Comparison of ENCODE assay signal across 9 cellular contexts in the genomic region with DNA sequence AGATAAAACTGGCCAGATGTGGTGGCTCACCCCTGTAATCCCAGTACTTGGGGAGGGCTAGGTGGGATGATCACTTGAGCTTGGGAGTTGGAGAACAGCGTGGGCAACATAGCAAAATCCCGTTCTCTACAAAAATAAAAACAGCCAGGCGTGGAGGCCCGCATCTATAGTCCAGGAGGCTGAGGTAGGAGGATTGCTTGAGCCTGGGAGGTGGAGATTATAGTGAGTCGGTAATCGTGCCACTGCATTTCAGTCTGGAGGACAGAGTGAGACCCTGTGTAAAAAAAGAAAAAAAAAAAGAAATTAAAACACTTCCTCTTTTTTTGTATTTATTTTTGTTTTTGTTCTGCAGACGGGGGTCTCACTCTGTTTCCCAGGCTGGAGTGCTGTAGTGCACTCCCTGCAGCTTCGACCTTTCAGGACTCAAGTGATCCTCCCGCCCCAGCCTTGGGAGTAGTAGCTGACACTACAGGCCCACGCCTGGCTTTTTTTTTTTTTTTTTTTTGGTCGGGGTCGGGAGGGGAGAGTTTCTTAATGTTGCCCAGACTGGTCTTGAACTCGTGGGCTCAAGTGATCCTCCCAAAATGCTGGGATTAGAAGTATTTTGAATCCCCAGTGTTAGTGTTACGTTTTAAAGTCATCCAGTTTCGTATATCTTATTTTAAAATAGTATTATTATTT. TPM values are rescaled to one million over a fixed set of nuclear protein-coding genes. Genes with fewer than 3 reads are reported as not detected.
DNase-seq lines count a peak whose midpoint lies in the region; ATAC-seq and TF ChIP-seq lines count a peak whose summit lies in the region.
"Had no signal": no experiment of that assay in that cellular context is flagged by ENCODE, and none has a peak within 500 bp of the region (broad histone marks: within the 10 kb centered on the region; RNA-seq: fewer than 3 reads in every experiment).

No MANE protein-coding gene starts in this region.

- no peaks in the 10 kb centered on the region for H3K27me3 ChIP-seq in stomach

- peaks cover 14% of the 10 kb centered on the region for H3K36me3 Mint-ChIP-seq in activated CD8-positive, alpha-beta T cell treated with anti-CD3 and anti-CD28 coated beads, Interleukin-2, amount 10 ng/mL, durations not matched to agents 7 days and 5 days (ENCODE audit: low read depth)

- peaks cover 0 to 4% (median 0%) of the 10 kb centered on the region in 4 donors for H3K36me3 ChIP-seq in stomach

- H3K4me1 ChIP-seq in stomach = peaks cover 43 to 64% (median 56%) of the 10 kb centered on the region in 4 donors

- TF ChIP-seq CTCF in stomach (IDR thresholded peaks at IDR 0.05) = no peak

- H3K27me3 Mint-ChIP-seq in activated CD8-positive, alpha-beta T cell treated with anti-CD3 and anti-CD28 coated beads, Interleukin-2, amount 10 ng/mL, durations not matched to agents 7 days and 5 days (ENCODE audit: low read depth) = no peaks in the 10 kb centered on the region

- intact Hi-C loops in stomach (cut with DNase I; ENCODE audit: low total_unique reads) = no loop called here
- intact Hi-C loops in left colon (cut with DNase I, micrococcal nuclease) = no loop called here

- peak overlapping the region; percentile 0 to 99 (median 96) for H3K27ac ChIP-seq in stomach

- TF ChIP-seq EP300 in stomach (IDR thresholded peaks at IDR 0.05) = no peak

- CTCF ChIA-PET in activated CD8-positive, alpha-beta T cell treated with anti-CD3 and anti-CD28 coated beads, Interleukin-2, amount 10 ng/mL, durations not matched to agents 7 days and 5 days (lab: Charles Lee) = interaction anchor here (1.0 to 6.5 kb wide), 5 partner anchors 13 to 65 kb away, joined by 3 to 65 read pairs (median 6); partner anchors contain the start of gene ZNF821

- H3K9me3 ChIP-seq in iPS-18c (ENCODE audit: control insufficient read depth, insufficient read depth, low read length) (no peaks in the 10 kb centered on the region), stomach (no peaks in the 10 kb centered on the region)

- H3K4me1 Mint-ChIP-seq in activated CD8-positive, alpha-beta T cell treated with anti-CD3 and anti-CD28 coated beads, Interleukin-2, amount 10 ng/mL, durations not matched to agents 7 days and 5 days (ENCODE audit: low read depth) = peaks cover 25% of the 10 kb centered on the region

- peak overlapping the region; percentile 67 for H3K27ac Mint-ChIP-seq in activated CD8-positive, alpha-beta T cell treated with anti-CD3 and anti-CD28 coated beads, Interleukin-2, amount 10 ng/mL, durations not matched to agents 7 days and 5 days

- H3K4me3 ChIP-seq in iPS-18c (ENCODE audit: insufficient read depth, low read depth, low read length) (peak overlapping the region; percentile 70), stomach (peak overlapping the region; percentile 79 to 98 (median 90))

- peak overlapping the region; percentile 97 for H3K4me3 Mint-ChIP-seq in activated CD8-positive, alpha-beta T cell treated with anti-CD3 and anti-CD28 coated beads, Interleukin-2, amount 10 ng/mL, durations not matched to agents 7 days and 5 days

- no peak for TF ChIP-seq POLR2A in stomach (IDR thresholded peaks at IDR 0.05)

- no peak for ATAC-seq in activated CD8-positive, alpha-beta T cell treated with anti-CD3 and anti-CD28 coated beads, Interleukin-2, amount 10 ng/mL, durations not matched to agents 7 days and 5 days
- ATAC-seq in left colon (no peak), GM19324 (IDR thresholded peaks at IDR 0.05; ENCODE audit: low FRiP score, unreplicated experiment) (no peak)

- H3K9me3 Mint-ChIP-seq in activated CD8-positive, alpha-beta T cell treated with anti-CD3 and anti-CD28 coated beads, Interleukin-2, amount 10 ng/mL, durations not matched to agents 7 days and 5 days (ENCODE audit: insufficient read depth) = no peaks in the 10 kb centered on the region

- 36 to 49% (median 45%) methylated on average over 15 of the region's 15 CpGs for WGBS in stomach, 5 donors

- POLR2A ChIA-PET in activated CD8-positive, alpha-beta T cell treated with anti-CD3 and anti-CD28 coated beads, Interleukin-2, amount 10 ng/mL, durations not matched to agents 7 days and 5 days (lab: Charles Lee) = interaction anchor here (0.9 to 3.1 kb wide), 5 partner anchors 8 to 88 kb away, joined by 5 to 28 read pairs (median 7); partner anchors contain the start of genes AP1G1, ATXN1L and ZNF821

- DNase-seq in NCI-H82 (lab: John Stamatoyannopoulos, UW) = peak; percentile 28
- DNase-seq in NCI-H82 treated with DMSO at 0.1 percent for 48 hours (lab: John Stamatoyannopoulos, UW; ENCODE audit: unreplicated experiment) = no peak
- DNase-seq in activated CD8-positive, alpha-beta T cell treated with anti-CD3 and anti-CD28 coated beads, Interleukin-2, amount 10 ng/mL, durations not matched to agents 7 days and 5 days = no peak
- DNase-seq in stomach = no peak
- DNase-seq in pons (ENCODE audit: low spot score) = no peak
- no peak for DNase-seq in left colon
- DNase-seq: stimulated activated CD4-positive, alpha-beta T cell treated with anti-CD3 and anti-CD28 coated beads, Interleukin-2, amount 100 ng/mL, for 48 hours had no signal

RNA-seq across cellular contexts. Expression of gene IST1, which starts 1.5 kb away (rescaled TPM):
- 100 to 1,000 TPM; 155 to 174 TPM for total RNA-seq in activated CD8-positive, alpha-beta T cell treated with anti-CD3 and anti-CD28 coated beads, Interleukin-2, amount 10 ng/mL, durations not matched to agents 7 days and 5 days
- total RNA-seq in stomach (100 to 1,000 TPM; 159 to 270 (median 222) TPM), left colon (100 to 1,000 TPM; 200 to 250 TPM)
- polyA plus RNA-seq in stomach = 100 to 1,000 TPM in 1 of 3 donors, 10 to 100 TPM in 2; 76.0 to 141 (median 83.9) TPM

RNA-seq across cellular contexts. Expression of gene ZNF821, which starts 12.8 kb away (rescaled TPM):
- 1 to 10 TPM; 3.7 to 4.1 TPM for total RNA-seq in activated CD8-positive, alpha-beta T cell treated with anti-CD3 and anti-CD28 coated beads, Interleukin-2, amount 10 ng/mL, durations not matched to agents 7 days and 5 days
- total RNA-seq in stomach (100 to 1,000 TPM in 1 of 5 donors, 1 to 10 TPM in 3, under 1 TPM in 1; 0.45 to 240 (median 5.8) TPM), left colon (10 to 100 TPM; 12.5 to 13.0 TPM)
- 1 to 10 TPM; 3.5 to 5.3 (median 5.2) TPM for polyA plus RNA-seq in stomach

RNA-seq across cellular contexts. Expression of gene ATXN1L, which starts 51.1 kb away (rescaled TPM):
- 10 to 100 TPM; 20.3 to 22.6 TPM for total RNA-seq in activated CD8-positive, alpha-beta T cell treated with anti-CD3 and anti-CD28 coated beads, Interleukin-2, amount 10 ng/mL, durations not matched to agents 7 days and 5 days
- 10 to 100 TPM in 3 of 5 donors, 1 to 10 TPM in 2; 8.5 to 33.4 (median 16.9) TPM for total RNA-seq in stomach
- polyA plus RNA-seq in stomach = 1 to 10 TPM; 4.2 to 9.3 (median 7.2) TPM
- total RNA-seq in left colon = 10 to 100 TPM; 17.0 to 23.6 TPM
